In genomic region chr17:19346351-19347255, GRCh38 we compare ENCODE assay signal across 8 cellular contexts. TPM values are rescaled to one million over a fixed set of nuclear protein-coding genes. Genes with fewer than 3 reads are reported as not detected.
DNase-seq lines count a peak whose midpoint lies in the region; ATAC-seq and TF ChIP-seq lines count a peak whose summit lies in the region.

No MANE protein-coding gene starts in this region.

- no peaks in the 10 kb centered on the region for H3K9me3 ChIP-seq in HUES6 (ENCODE audit: control insufficient read depth, insufficient read depth, low read depth, low read length)
- no peaks in the 10 kb centered on the region for H3K9me3 ChIP-seq in thyroid gland

- no peak for ATAC-seq in effector memory CD8-positive, alpha-beta T cell (replicated peaks)
- no peak for ATAC-seq in GM21723 (IDR thresholded peaks at IDR 0.05; ENCODE audit: unreplicated experiment)

- no peaks in the 10 kb centered on the region for H3K4me1 Mint-ChIP-seq in effector memory CD8-positive, alpha-beta T cell (ENCODE audit: low read depth in 2 of 2)

- 63 to 66% methylated on average over 12 to 13 of the region's 19 CpGs for WGBS in thyroid gland, 2 donors

- no peak overlapping the region for H3K27ac Mint-ChIP-seq in effector memory CD8-positive, alpha-beta T cell

- in situ Hi-C loops in brain microvascular endothelial cell (cut with HindIII; ENCODE audit: low pct_ligation_motif_present, low sequenced_read_pairs) = no loop called here

- H3K36me3 Mint-ChIP-seq in effector memory CD8-positive, alpha-beta T cell (ENCODE audit: insufficient read depth) = no peaks in the 10 kb centered on the region

- H3K4me3 ChIP-seq in ACC112 (ENCODE audit: low read depth, low read length) = 0 out of 2 replicates have a peak overlapping the region, but pooled peaks have one; percentile 3
- H3K4me3 ChIP-seq in HUES6 (ENCODE audit: low read depth, low read length) = no peak overlapping the region
- H3K4me3 ChIP-seq in brain microvascular endothelial cell (ENCODE audit: low read depth, low read length) = no peak overlapping the region
- no peak overlapping the region for H3K4me3 ChIP-seq in thyroid gland (replicated peaks in 1 of 3)

- H3K27ac ChIP-seq in ACC112 (ENCODE audit: low read depth, low read length) (peak overlapping the region; percentile 58), HUES6 (ENCODE audit: low read depth, low read length) (no peak overlapping the region), brain microvascular endothelial cell (peak overlapping the region; percentile 41), thyroid gland (peak overlapping the region in 2 of 3 donors; percentile 39 to 45)

- H3K27me3 ChIP-seq in ACC112 (ENCODE audit: insufficient read depth, low read length) = no peaks in the 10 kb centered on the region
- no peaks in the 10 kb centered on the region for H3K27me3 ChIP-seq in HUES6 (ENCODE audit: control insufficient read depth, insufficient read depth, low read length)
- H3K27me3 ChIP-seq in brain microvascular endothelial cell (replicated peaks) = no peaks in the 10 kb centered on the region
- H3K27me3 ChIP-seq in thyroid gland = no peaks in the 10 kb centered on the region

- no peak for TF ChIP-seq CTCF in brain microvascular endothelial cell (IDR thresholded peaks at IDR 0.05; ENCODE audit: low read depth, low read length, missing control alignments)
- no peak for TF ChIP-seq CTCF in thyroid gland (IDR thresholded peaks at IDR 0.05)

- H3K36me3 ChIP-seq in ACC112 (ENCODE audit: insufficient read depth, low read length) (no peaks in the 10 kb centered on the region), HUES6 (ENCODE audit: control insufficient read depth, insufficient read depth, low read length) (peaks cover 37% of the 10 kb centered on the region), brain microvascular endothelial cell (replicated peaks) (no peaks in the 10 kb centered on the region), thyroid gland (peaks cover 0 to 6% of the 10 kb centered on the region in 2 donors)

- DNase-seq in brain microvascular endothelial cell (peak; percentile 85), left kidney (ENCODE audit: low read depth, low spot score) (peak; percentile 79), thyroid gland (no peak), RPMI8226 (no peak)
- DNase-seq in effector memory CD8-positive, alpha-beta T cell = no peak

- H3K4me1 ChIP-seq in ACC112 (ENCODE audit: control insufficient read depth, insufficient read depth, low read length, unreplicated experiment) (peaks cover 29% of the 10 kb centered on the region), HUES6 (ENCODE audit: control insufficient read depth, insufficient read depth, low read length) (peaks cover 8% of the 10 kb centered on the region), thyroid gland (peaks cover 0 to 22% of the 10 kb centered on the region in 2 donors)

- H3K9me3 Mint-ChIP-seq in effector memory CD8-positive, alpha-beta T cell = no peaks in the 10 kb centered on the region

- H3K9ac ChIP-seq in HUES6 (ENCODE audit: low read length) = peak overlapping the region; percentile 13

- peaks cover 6 to 10% of the 10 kb centered on the region in 2 donors for H3K27me3 Mint-ChIP-seq in effector memory CD8-positive, alpha-beta T cell

- TF ChIP-seq POLR2A in thyroid gland (IDR thresholded peaks at IDR 0.05) = no peak

- H3K79me2 ChIP-seq in ACC112 (ENCODE audit: control insufficient read depth, insufficient read depth, low read length, unreplicated experiment) = no peaks in the 10 kb centered on the region

- H2AFZ ChIP-seq in ACC112 (ENCODE audit: low read length, unreplicated experiment) = no peak overlapping the region

- intact Hi-C loops in thyroid gland (cut with DNase I) = no loop called here

- H3K4me3 Mint-ChIP-seq in effector memory CD8-positive, alpha-beta T cell = no peak overlapping the region

RNA-seq across cellular contexts. Expression of gene B9D1, which starts 15.9 kb away (rescaled TPM):
- 100 to 1,000 TPM in 2 of 4 donors, 10 to 100 TPM in 2; 45.0 to 104 (median 90.3) TPM for total RNA-seq in thyroid gland

RNA-seq across cellular contexts. Expression of gene MAPK7, which starts 31.7 kb away (rescaled TPM):
- 10 to 100 TPM; 22.4 to 46.5 (median 31.3) TPM for total RNA-seq in thyroid gland

RNA-seq across cellular contexts. Expression of gene MFAP4, which starts 40.4 kb away (rescaled TPM):
- 100 to 1,000 TPM in 1 of 4 donors, 10 to 100 TPM in 3; 12.6 to 105 (median 53.5) TPM for total RNA-seq in thyroid gland

Comparison
In these comparisons a context has a peak if more than half of its experiments do, and no peak if none do; other contexts are left out.
1. DNase-seq: peak in brain microvascular endothelial cell (single experiment) and left kidney (single experiment); none in thyroid gland (0 of 2), RPMI8226 (single experiment) and effector memory CD8-positive, alpha-beta T cell (0 of 3).